ENCODE assay signal across 13 cellular contexts in the genomic region with DNA sequence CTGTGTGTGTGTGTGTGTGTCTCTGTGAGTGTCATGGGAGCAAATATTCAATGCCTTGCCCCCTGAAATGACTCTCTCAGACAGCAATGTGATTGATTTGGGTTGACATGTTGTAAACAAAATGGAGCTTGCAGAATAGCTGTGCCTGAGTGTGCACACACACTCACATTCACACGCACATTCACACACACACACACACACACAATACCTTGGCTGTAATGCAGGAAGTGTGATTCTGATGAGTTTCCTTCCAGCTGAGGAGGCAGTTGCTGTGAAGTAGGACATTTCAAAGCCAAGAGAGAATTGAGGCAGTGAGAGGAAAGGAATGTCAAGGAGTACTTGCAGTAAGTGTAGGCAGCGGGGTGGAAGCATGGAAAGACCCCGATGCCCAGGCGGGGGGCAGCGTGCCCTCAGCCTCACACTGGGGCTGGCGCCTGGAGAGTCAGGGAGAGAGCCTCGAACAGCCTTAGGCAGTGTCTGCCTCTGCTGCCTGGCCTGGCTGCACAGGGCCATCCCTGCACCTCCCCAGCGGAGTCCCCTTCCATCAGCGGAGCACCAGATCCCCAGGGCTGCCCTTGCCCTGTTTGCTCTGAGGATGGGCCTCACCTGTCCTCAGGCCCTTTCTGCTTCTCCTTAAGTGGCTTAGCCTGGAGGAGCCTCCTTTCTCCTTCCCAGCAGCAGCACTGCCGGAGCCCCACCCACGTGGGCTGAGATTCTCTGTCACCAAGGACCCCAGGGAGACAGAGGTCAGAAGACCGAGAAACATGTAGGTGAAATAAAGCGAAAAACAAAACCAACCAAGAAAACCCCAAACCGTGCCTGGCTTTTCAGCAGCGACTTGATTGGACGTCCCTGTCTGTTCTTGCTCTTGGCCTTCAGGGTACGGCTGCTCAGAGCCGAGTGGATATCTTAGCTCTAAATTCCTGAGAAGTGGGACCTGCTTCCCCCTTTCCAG. TPM values are rescaled to one million over a fixed set of nuclear protein-coding genes. Genes with fewer than 3 reads are reported as not detected.
DNase-seq lines count a peak whose midpoint lies in the region; ATAC-seq and TF ChIP-seq lines count a peak whose summit lies in the region.
"Had no signal": no experiment of that assay in that cellular context is flagged by ENCODE, and none has a peak within 500 bp of the region (broad histone marks: within the 10 kb centered on the region; RNA-seq: fewer than 3 reads in every experiment).

No MANE protein-coding gene starts in this region.

- intact Hi-C loops in Panc1 (cut with micrococcal nuclease; ENCODE audit: unreplicated experiment) = no loop called here

- in situ Hi-C loops in GM13976 (cut with MboI; ENCODE audit: low sequenced_read_pairs, unreplicated experiment) (no loop called here), Panc1 (cut with HindIII; ENCODE audit: low pct_unique_long_range_greater_than_20kb, low sequenced_read_pairs) (no loop called here)

- H3K36me3 ChIP-seq in Panc1 (ENCODE audit: control insufficient read depth, insufficient read depth, low read length) = no peaks in the 10 kb centered on the region
- H3K36me3 ChIP-seq: BE2C, esophagus squamous epithelium, right lobe of liver had no signal

- no peaks in the 10 kb centered on the region for H3K9me3 ChIP-seq in Panc1 (ENCODE audit: control insufficient read depth, insufficient read depth, low read depth, low read length)
- H3K9me3 ChIP-seq: BE2C, esophagus squamous epithelium, right lobe of liver had no signal

- H3K27ac ChIP-seq in Panc1 (ENCODE audit: low read length) = no peak overlapping the region
- H3K27ac ChIP-seq in RWPE1 = no peak overlapping the region
- H3K27ac ChIP-seq: esophagus squamous epithelium, right lobe of liver had no signal

- POLR2A ChIA-PET in Panc1 (lab: Charles Lee) (no interaction called here), RWPE1 (lab: Yijun Ruan, JAX; ENCODE audit: low non-redundant PET) (no interaction called here)

- H3K4me3 ChIP-seq in Panc1 (ENCODE audit: low read depth in 2 of 2, low read length in 2 of 2) = no peak overlapping the region
- H3K4me3 ChIP-seq: esophagus squamous epithelium, right lobe of liver had no signal

- no peaks in the 10 kb centered on the region for H3K4me1 ChIP-seq in Panc1 (ENCODE audit: control insufficient read depth, insufficient read depth, low read length)
- H3K4me1 ChIP-seq: BE2C, esophagus squamous epithelium, right lobe of liver had no signal

- TF ChIP-seq CTCF in GM13976 (IDR thresholded peaks at IDR 0.05; ENCODE audit: borderline replicate concordance, control extremely low read depth, extremely low read depth, insufficient read depth, missing control alignments) (no peak), Panc1 (IDR thresholded peaks at IDR 0.05) (no peak), RWPE1 (conservative IDR thresholded peaks at IDR 0.05; ENCODE audit: low read depth) (no peak)

- peak; percentile 80 for ATAC-seq in GM19463 (IDR thresholded peaks at IDR 0.05; ENCODE audit: unreplicated experiment)
- ATAC-seq in HG03025 (IDR thresholded peaks at IDR 0.05; ENCODE audit: low FRiP score, unreplicated experiment) = peak; percentile 77
- ATAC-seq in Panc1 = 0 out of 2 replicates have a peak, but pooled peaks have one; percentile 30
- ATAC-seq: left lobe of liver, right lobe of liver had no signal

- H3K27me3 ChIP-seq in Panc1 (ENCODE audit: control insufficient read depth, insufficient read depth, low read length) = peaks cover 3% of the 10 kb centered on the region; the same call in 1 of the 2 replicates
- H3K27me3 ChIP-seq: BE2C, esophagus squamous epithelium, right lobe of liver had no signal

- BruUV-seq in Panc1 (replicated peaks; lab: Mats Ljungman, UMichigan) = no TSS peak

- CTCF ChIA-PET in Panc1 (lab: Charles Lee) (no interaction called here), RWPE1 (lab: Yijun Ruan, JAX) (no interaction called here)

- peak; percentile 84 for DNase-seq in GM13976 (ENCODE audit: low spot score)
- DNase-seq in Panc1 (ENCODE audit: low read depth, low spot score) = no peak
- no peak for DNase-seq in RKO (ENCODE audit: low spot score)
- no peak for DNase-seq in activated naive CD4-positive, alpha-beta T cell treated with anti-CD3 and anti-CD28 coated beads, Interleukin-2, amount 50 U/mL, for 16 hours
- DNase-seq in GOT3 (lab: John Stamatoyannopoulos, UW) = no peak
- no peak for DNase-seq in RWPE1 (ENCODE audit: low spot score)
- DNase-seq: amniotic stem cell, BE2C, esophagus squamous epithelium, right lobe of liver had no signal

RNA-seq across cellular contexts. Expression of a gene that starts 9.2 kb away (rescaled TPM):
- 1.7 TPM for total RNA-seq in Panc1 (2021; ENCODE audit: unreplicated experiment)
- 1.5 TPM for polyA plus RNA-seq in Panc1 (2012; ENCODE audit: insufficient read length)

RNA-seq across cellular contexts. Expression of a gene that starts 56.1 kb away (rescaled TPM):
- 34.8 TPM for total RNA-seq in Panc1 (2021; ENCODE audit: unreplicated experiment)
- polyA plus RNA-seq in Panc1 (2012; ENCODE audit: insufficient read length) = 18.2 TPM

Comparison
In these comparisons a context has a peak if more than half of its experiments do, and no peak if none do; other contexts are left out.
1. ATAC-seq: peak in every context shown above with its lines; median percentile 80 in GM19463; 77 in HG03025; 30 in Panc1.